ENCODE assay signal across 11 cellular contexts in genomic region chr3:129614927-129615363, GRCh38. TPM values are rescaled to one million over a fixed set of nuclear protein-coding genes. Genes with fewer than 3 reads are reported as not detected.
DNase-seq lines count a peak whose midpoint lies in the region; ATAC-seq and TF ChIP-seq lines count a peak whose summit lies in the region.
"Had no signal": no experiment of that assay in that cellular context is flagged by ENCODE, and none has a peak within 500 bp of the region (broad histone marks: within the 10 kb centered on the region; RNA-seq: fewer than 3 reads in every experiment).

No MANE protein-coding gene starts in this region.

- TF ChIP-seq POLR2A in adrenal gland (IDR thresholded peaks at IDR 0.05): no peak

- POLR2A ChIA-PET in activated CD8-positive, alpha-beta T cell treated with anti-CD3 and anti-CD28 coated beads for 36 hours (lab: Charles Lee): no interaction called here

- CTCF ChIA-PET in activated naive CD4-positive, alpha-beta T cell treated with anti-CD3 and anti-CD28 coated beads for 36 hours (lab: Charles Lee): interaction anchor here (0.6 kb wide), 1 partner anchor 317 kb away, joined by 3 read pairs; no protein-coding TSS in a partner anchor
- CTCF ChIA-PET in activated CD8-positive, alpha-beta T cell treated with anti-CD3 and anti-CD28 coated beads for 36 hours (lab: Charles Lee): no interaction called here

- no peaks in the 10 kb centered on the region for H3K27me3 ChIP-seq in adrenal gland
- no peaks in the 10 kb centered on the region for H3K27me3 ChIP-seq in right atrium auricular region
- H3K27me3 ChIP-seq in skeletal muscle tissue (ENCODE audit: control insufficient read depth in 3 of 3, insufficient read depth in 3 of 3, low read length in 3 of 3): peaks cover 0 to 2% (median 0%) of the 10 kb centered on the region in 3 donors

- peak overlapping the region in 3 of 5 donors; percentile 2 to 80 (median 50) for H3K27ac ChIP-seq in adrenal gland
- H3K27ac ChIP-seq in right atrium auricular region: peak overlapping the region; percentile 63 to 76
- peak overlapping the region; percentile 60 for H3K27ac ChIP-seq in skeletal muscle tissue (ENCODE audit: low read depth, low read length)

- peaks cover 4% of the 10 kb centered on the region for H3K4me1 Mint-ChIP-seq in activated naive CD4-positive, alpha-beta T cell treated with anti-CD3 and anti-CD28 coated beads for 36 hours (ENCODE audit: low read depth)
- peaks cover 4% of the 10 kb centered on the region for H3K4me1 Mint-ChIP-seq in activated CD8-positive, alpha-beta T cell treated with anti-CD3 and anti-CD28 coated beads for 36 hours (ENCODE audit: low read depth)
- H3K4me1 Mint-ChIP-seq: activated CD4-positive, alpha-beta T cell treated with anti-CD3 and anti-CD28 coated beads, Interleukin-2, amount 10 ng/mL, durations not matched to agents 7 days and 5 days; nephron had no signal

- H3K9me3 Mint-ChIP-seq in activated naive CD4-positive, alpha-beta T cell treated with anti-CD3 and anti-CD28 coated beads for 36 hours: no peaks in the 10 kb centered on the region
- no peaks in the 10 kb centered on the region for H3K9me3 Mint-ChIP-seq in activated CD8-positive, alpha-beta T cell treated with anti-CD3 and anti-CD28 coated beads for 36 hours
- H3K9me3 Mint-ChIP-seq: activated CD4-positive, alpha-beta T cell treated with anti-CD3 and anti-CD28 coated beads, Interleukin-2, amount 10 ng/mL, durations not matched to agents 7 days and 5 days; activated naive CD4-positive, alpha-beta T cell treated with anti-CD3 and anti-CD28 coated beads, Interleukin-2, amount 10 ng/mL, durations not matched to agents 7 days and 5 days; nephron had no signal

- H3K27me3 Mint-ChIP-seq in activated naive CD4-positive, alpha-beta T cell treated with anti-CD3 and anti-CD28 coated beads for 36 hours (ENCODE audit: low read depth): no peaks in the 10 kb centered on the region
- no peaks in the 10 kb centered on the region for H3K27me3 Mint-ChIP-seq in activated CD8-positive, alpha-beta T cell treated with anti-CD3 and anti-CD28 coated beads for 36 hours
- H3K27me3 Mint-ChIP-seq: activated CD4-positive, alpha-beta T cell treated with anti-CD3 and anti-CD28 coated beads, Interleukin-2, amount 10 ng/mL, durations not matched to agents 7 days and 5 days had no signal

- DNase-seq in CD1c-positive myeloid dendritic cell (ENCODE audit: extremely low spot score) (peak; percentile 74), adrenal gland (peak in 6 of 7 donors; percentile 40 to 80 (median 68)), right atrium auricular region (ENCODE audit: low spot score) (no peak), SHP77 (lab: John Stamatoyannopoulos, UW) (no peak)
- no peak for DNase-seq in activated naive CD4-positive, alpha-beta T cell treated with anti-CD3 and anti-CD28 coated beads for 36 hours
- DNase-seq in activated CD8-positive, alpha-beta T cell treated with anti-CD3 and anti-CD28 coated beads for 36 hours: no peak
- DNase-seq: activated CD4-positive, alpha-beta T cell treated with anti-CD3 and anti-CD28 coated beads, Interleukin-2, amount 10 ng/mL, durations not matched to agents 7 days and 5 days; activated naive CD4-positive, alpha-beta T cell treated with anti-CD3 and anti-CD28 coated beads, Interleukin-2, amount 10 ng/mL, durations not matched to agents 7 days and 5 days had no signal

- WGBS in adrenal gland, 4 donors: 33 to 56% (median 41%) methylated on average over 3 to 5 of the region's 5 CpGs

- no peak overlapping the region for H3K27ac Mint-ChIP-seq in activated naive CD4-positive, alpha-beta T cell treated with anti-CD3 and anti-CD28 coated beads for 36 hours
- no peak overlapping the region for H3K27ac Mint-ChIP-seq in activated CD8-positive, alpha-beta T cell treated with anti-CD3 and anti-CD28 coated beads for 36 hours
- H3K27ac Mint-ChIP-seq: activated naive CD4-positive, alpha-beta T cell treated with anti-CD3 and anti-CD28 coated beads, Interleukin-2, amount 10 ng/mL, durations not matched to agents 7 days and 5 days; nephron had no signal

- H3K4me1 ChIP-seq in adrenal gland (replicated peaks in 1 of 2) (peaks cover 0 to 62% of the 10 kb centered on the region in 2 donors), right atrium auricular region (peaks cover 0 to 90% of the 10 kb centered on the region in 2 donors), skeletal muscle tissue (ENCODE audit: control insufficient read depth in 3 of 3, insufficient read depth in 3 of 3, low read length in 3 of 3) (peaks cover 45 to 73% (median 71%) of the 10 kb centered on the region in 3 donors)

- no peak overlapping the region for H3K9ac ChIP-seq in skeletal muscle tissue (ENCODE audit: low read depth in 1 of 3, low read length in 3 of 3)

- no peak for ATAC-seq in GM18867 (IDR thresholded peaks at IDR 0.05; ENCODE audit: unreplicated experiment)
- ATAC-seq in activated CD8-positive, alpha-beta T cell treated with anti-CD3 and anti-CD28 coated beads for 36 hours: no peak

- no peaks in the 10 kb centered on the region for H3K36me3 Mint-ChIP-seq in activated naive CD4-positive, alpha-beta T cell treated with anti-CD3 and anti-CD28 coated beads for 36 hours (ENCODE audit: low read depth)
- no peaks in the 10 kb centered on the region for H3K36me3 Mint-ChIP-seq in activated CD8-positive, alpha-beta T cell treated with anti-CD3 and anti-CD28 coated beads for 36 hours (ENCODE audit: low read depth)
- H3K36me3 Mint-ChIP-seq: activated naive CD4-positive, alpha-beta T cell treated with anti-CD3 and anti-CD28 coated beads, Interleukin-2, amount 10 ng/mL, durations not matched to agents 7 days and 5 days had no signal

- no peak overlapping the region for H3K4me3 Mint-ChIP-seq in activated naive CD4-positive, alpha-beta T cell treated with anti-CD3 and anti-CD28 coated beads for 36 hours
- H3K4me3 Mint-ChIP-seq in activated CD8-positive, alpha-beta T cell treated with anti-CD3 and anti-CD28 coated beads for 36 hours: no peak overlapping the region
- H3K4me3 Mint-ChIP-seq: activated CD4-positive, alpha-beta T cell treated with anti-CD3 and anti-CD28 coated beads, Interleukin-2, amount 10 ng/mL, durations not matched to agents 7 days and 5 days; activated naive CD4-positive, alpha-beta T cell treated with anti-CD3 and anti-CD28 coated beads, Interleukin-2, amount 10 ng/mL, durations not matched to agents 7 days and 5 days; nephron had no signal

- H3K4me3 ChIP-seq in adrenal gland: no peak overlapping the region
- no peak overlapping the region for H3K4me3 ChIP-seq in right atrium auricular region
- no peak overlapping the region for H3K4me3 ChIP-seq in skeletal muscle tissue (ENCODE audit: low read length in 3 of 3)

- no peaks in the 10 kb centered on the region for H3K36me3 ChIP-seq in adrenal gland (replicated peaks in 1 of 2)
- H3K36me3 ChIP-seq in right atrium auricular region: no peaks in the 10 kb centered on the region
- no peaks in the 10 kb centered on the region for H3K36me3 ChIP-seq in skeletal muscle tissue (ENCODE audit: control insufficient read depth in 3 of 3, insufficient read depth in 3 of 3, low read length in 3 of 3)

- TF ChIP-seq CTCF in adrenal gland (IDR thresholded peaks at IDR 0.05) (no peak), right atrium auricular region (IDR thresholded peaks at IDR 0.05) (no peak)
- TF ChIP-seq CTCF in activated CD8-positive, alpha-beta T cell treated with anti-CD3 and anti-CD28 coated beads for 36 hours (IDR thresholded peaks at IDR 0.05): no peak

- H3K9me3 ChIP-seq in adrenal gland (replicated peaks in 1 of 3) (no peaks in the 10 kb centered on the region), right atrium auricular region (no peaks in the 10 kb centered on the region), skeletal muscle tissue (ENCODE audit: control insufficient read depth in 3 of 3, low read length in 3 of 3) (no peaks in the 10 kb centered on the region)

- intact Hi-C loops in adrenal gland (cut with DNase I): no loop called here
- intact Hi-C loops in activated naive CD4-positive, alpha-beta T cell treated with anti-CD3 and anti-CD28 coated beads for 36 hours (cut with micrococcal nuclease): no loop called here
- intact Hi-C loops in activated CD8-positive, alpha-beta T cell treated with anti-CD3 and anti-CD28 coated beads for 36 hours (cut with micrococcal nuclease): loop anchor here (10.0 kb wide), 1 partner anchor 120 kb away; no protein-coding TSS in a partner anchor

RNA-seq across cellular contexts. Expression of gene PLXND1, which starts 8.5 kb away (rescaled TPM):
- 100 to 1,000 TPM; 101 to 191 (median 149) TPM for total RNA-seq in adrenal gland
- polyA plus RNA-seq in adrenal gland: 100 to 1,000 TPM in 2 of 3 donors, 10 to 100 TPM in 1; 41.2 to 370 (median 130) TPM
- 10 to 100 TPM; 44.5 to 93.1 TPM for total RNA-seq in right atrium auricular region
- total RNA-seq in skeletal muscle tissue: 92.4 TPM
- 1 to 10 TPM; 5.1 to 6.2 TPM for total RNA-seq in activated naive CD4-positive, alpha-beta T cell treated with anti-CD3 and anti-CD28 coated beads for 36 hours
- total RNA-seq in activated CD8-positive, alpha-beta T cell treated with anti-CD3 and anti-CD28 coated beads for 36 hours: 10 to 100 TPM; 10.7 to 12.5 TPM

Comparison
In these comparisons a context has a peak if more than half of its experiments do, and no peak if none do; other contexts are left out.
1. DNase-seq: peak in CD1c-positive myeloid dendritic cell (single experiment) and adrenal gland (6 of 7); none in right atrium auricular region (single experiment), activated naive CD4-positive, alpha-beta T cell treated with anti-CD3 and anti-CD28 coated beads for 36 hours (single experiment), SHP77 (0 of 2) and activated CD8-positive, alpha-beta T cell treated with anti-CD3 and anti-CD28 coated beads for 36 hours (single experiment).
2. Peak in every context shown above with its lines, with median percentiles within 50 percentile points of each other: H3K27ac ChIP-seq.